In genomic region chr13:29454931-29455481, GRCh38 we compare ENCODE assay signal across 9 cellular contexts.
DNase-seq lines count a peak whose midpoint lies in the region; ATAC-seq and TF ChIP-seq lines count a peak whose summit lies in the region.
"Had no signal": no experiment of that assay in that cellular context is flagged by ENCODE, and none has a peak within 500 bp of the region (broad histone marks: within the 10 kb centered on the region; RNA-seq: fewer than 3 reads in every experiment).

No MANE protein-coding gene starts in this region.

- intact Hi-C loops in left colon (cut with DNase I, micrococcal nuclease) (no loop called here), thyroid gland (cut with DNase I) (no loop called here)

- H3K36me3 ChIP-seq in SU-DHL-6 (ENCODE audit: low read length) (no peaks in the 10 kb centered on the region), thyroid gland (no peaks in the 10 kb centered on the region)

- H4K20me1 ChIP-seq in SU-DHL-6 (ENCODE audit: low read depth, low read length), result no peaks in the 10 kb centered on the region

- DNase-seq in left colon (no peak), SW 1271 (lab: John Stamatoyannopoulos, UW) (no peak), thyroid gland (no peak), glomerular visceral epithelial cell (ENCODE audit: extremely low spot score) (no peak), foreskin melanocyte (no peak)

- no peaks in the 10 kb centered on the region for H3K9me2 ChIP-seq in SU-DHL-6 (replicated peaks; ENCODE audit: insufficient read depth, low read length)

- H3K9ac ChIP-seq in SU-DHL-6 (ENCODE audit: low read length), result no peak overlapping the region

- TF ChIP-seq CTCF in SU-DHL-6 (IDR thresholded peaks at IDR 0.05; ENCODE audit: insufficient read depth, low read length, poor library complexity, severe bottlenecking) (peak; percentile 57), thyroid gland (IDR thresholded peaks at IDR 0.05) (no peak)

- ATAC-seq in GM18502 (IDR thresholded peaks at IDR 0.05; ENCODE audit: poor library complexity, unreplicated experiment) (peak; percentile 94), HG02763 (IDR thresholded peaks at IDR 0.05; ENCODE audit: unreplicated experiment) (peak; percentile 44), left colon (peak; percentile 46)

- no peak overlapping the region for H3K4me2 ChIP-seq in SU-DHL-6 (ENCODE audit: low read depth, low read length, poor library complexity, severe bottlenecking)

- TF ChIP-seq POLR2A in thyroid gland (IDR thresholded peaks at IDR 0.05), result no peak

- no peaks in the 10 kb centered on the region for H3F3A ChIP-seq in SU-DHL-6 (ENCODE audit: insufficient read depth)

- H3K79me2 ChIP-seq in SU-DHL-6 (ENCODE audit: insufficient read depth, low read length), result no peaks in the 10 kb centered on the region

- H3K27ac ChIP-seq in SU-DHL-6 (ENCODE audit: low read depth, low read length) (no peak overlapping the region), thyroid gland (no peak overlapping the region)
- H3K27ac ChIP-seq: SK-N-MC had no signal

- WGBS in thyroid gland, 2 donors, result 60 to 76% methylated on average over 4 to 6 of the region's 6 CpGs

- H3K9me3 ChIP-seq in SU-DHL-6 (ENCODE audit: insufficient read depth, low read length) (no peaks in the 10 kb centered on the region), thyroid gland (no peaks in the 10 kb centered on the region)

- H2AFZ ChIP-seq in SU-DHL-6 (ENCODE audit: low read depth, low read length, severe bottlenecking), result no peak overlapping the region

- H3K4me3 ChIP-seq in SU-DHL-6 (ENCODE audit: insufficient read depth, low read length, poor library complexity, severe bottlenecking) (no peak overlapping the region), thyroid gland (replicated peaks in 1 of 3) (no peak overlapping the region)
- H3K4me3 ChIP-seq: SK-N-MC had no signal

- H3K4me1 ChIP-seq in thyroid gland, result no peaks in the 10 kb centered on the region

- H3K27me3 ChIP-seq in SU-DHL-6 (ENCODE audit: low read length), result no peaks in the 10 kb centered on the region
- H3K27me3 ChIP-seq in thyroid gland, result no peaks in the 10 kb centered on the region

Comparison
In these comparisons a context has a peak if more than half of its experiments do, and no peak if none do; other contexts are left out.
1. ATAC-seq: peak in every context shown above with its lines; median percentile 94 in GM18502; 46 in left colon; 44 in HG02763.